ENCODE assay signal across 18 cellular contexts in the genomic region with DNA sequence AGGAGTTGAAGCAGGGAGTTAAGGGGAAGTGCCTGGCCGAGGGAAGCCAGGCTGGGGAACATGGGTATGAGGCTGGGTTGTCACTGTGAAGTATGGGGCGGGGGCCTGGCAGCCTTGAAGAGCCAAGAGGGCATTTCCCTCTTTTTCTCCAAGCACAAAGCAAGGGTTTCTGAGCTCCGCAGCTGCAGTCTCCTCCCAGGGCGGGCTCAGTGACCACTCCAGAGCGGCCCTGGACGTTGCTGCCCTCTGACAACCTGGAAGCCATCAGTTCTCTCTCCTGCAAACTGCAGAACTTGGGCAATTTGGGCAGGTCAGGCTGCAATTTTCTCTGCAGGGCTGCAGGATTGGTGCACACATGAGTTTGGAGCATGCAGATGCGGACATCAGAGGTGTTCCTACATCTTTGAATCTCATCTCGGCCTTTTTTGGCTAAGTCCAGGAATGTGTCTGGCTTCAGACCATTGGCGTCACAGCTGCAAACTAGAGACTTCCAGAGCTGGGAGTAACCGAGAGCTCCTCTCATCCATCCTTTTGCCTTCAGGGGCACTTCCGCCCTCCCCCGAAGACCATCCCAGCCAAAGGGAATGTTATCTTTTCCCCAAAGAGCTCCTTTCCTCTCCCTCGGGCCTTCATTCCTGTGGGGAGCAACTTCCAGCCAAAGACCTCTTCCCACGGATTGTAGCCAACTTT.
A peak's percentile ranks its signal among the peaks of the same experiment; 100 is the strongest.
DNase-seq lines count a peak whose midpoint lies in the region; ATAC-seq and TF ChIP-seq lines count a peak whose summit lies in the region.
"Had no signal": no experiment of that assay in that cellular context is flagged by ENCODE, and none has a peak within 500 bp of the region (broad histone marks: within the 10 kb centered on the region; RNA-seq: fewer than 3 reads in every experiment).

No MANE protein-coding gene starts in this region.

- H3K4me3 ChIP-seq in coronary artery: no peak overlapping the region
- H3K4me3 ChIP-seq in stomach: no peak overlapping the region

- no peaks in the 10 kb centered on the region for H3K4me1 Mint-ChIP-seq in activated CD8-positive, alpha-beta memory T cell treated with anti-CD3 and anti-CD28 coated beads, Interleukin-2, amount 10 ng/mL, durations not matched to agents 7 days and 5 days
- H3K4me1 Mint-ChIP-seq in mesothelial cell of epicardium: peaks cover 10% of the 10 kb centered on the region

- TF ChIP-seq CTCF in coronary artery (IDR thresholded peaks at IDR 0.05): no peak
- no peak for TF ChIP-seq CTCF in mesothelial cell of epicardium (IDR thresholded peaks at IDR 0.05; ENCODE audit: unreplicated experiment)
- no peak for TF ChIP-seq CTCF in stomach (IDR thresholded peaks at IDR 0.05)

- H3K36me3 ChIP-seq in stomach: no peaks in the 10 kb centered on the region

- no peaks in the 10 kb centered on the region for H3K9me3 Mint-ChIP-seq in activated CD8-positive, alpha-beta memory T cell treated with anti-CD3 and anti-CD28 coated beads, Interleukin-2, amount 10 ng/mL, durations not matched to agents 7 days and 5 days (ENCODE audit: low read depth)
- H3K9me3 Mint-ChIP-seq in mesothelial cell of epicardium: peaks cover 3% of the 10 kb centered on the region

- H3K36me3 Mint-ChIP-seq in activated CD8-positive, alpha-beta memory T cell treated with anti-CD3 and anti-CD28 coated beads, Interleukin-2, amount 10 ng/mL, durations not matched to agents 7 days and 5 days: no peaks in the 10 kb centered on the region
- peaks cover 3% of the 10 kb centered on the region for H3K36me3 Mint-ChIP-seq in mesothelial cell of epicardium

- intact Hi-C loops in stomach (cut with DNase I; ENCODE audit: low total_unique reads): no loop called here

- peaks cover 0 to 10% (median 0%) of the 10 kb centered on the region in 3 donors for H3K27me3 ChIP-seq in stomach

- H3K9me3 ChIP-seq in stomach: no peaks in the 10 kb centered on the region

- H3K27me3 Mint-ChIP-seq in activated CD8-positive, alpha-beta memory T cell treated with anti-CD3 and anti-CD28 coated beads, Interleukin-2, amount 10 ng/mL, durations not matched to agents 7 days and 5 days: peaks cover 8% of the 10 kb centered on the region
- H3K27me3 Mint-ChIP-seq in mesothelial cell of epicardium (ENCODE audit: low read depth): peaks cover 1% of the 10 kb centered on the region

- no peak for TF ChIP-seq EP300 in stomach (IDR thresholded peaks at IDR 0.05)

- H3K27ac ChIP-seq in coronary artery (no peak overlapping the region), stomach (no peak overlapping the region)
- H3K27ac ChIP-seq: 22Rv1, C4-2B had no signal

- H3K4me1 ChIP-seq in stomach: no peaks in the 10 kb centered on the region

- peak; percentile 23 for DNase-seq in activated CD8-positive, alpha-beta memory T cell treated with anti-CD3 and anti-CD28 coated beads, Interleukin-2, amount 10 ng/mL, durations not matched to agents 7 days and 5 days
- no peak for DNase-seq in activated CD8-positive, alpha-beta memory T cell treated with anti-CD3 and anti-CD28 coated beads, Interleukin-2, amount 50 U/mL, for 4 hours
- DNase-seq in coronary artery (ENCODE audit: low spot score) (peak; percentile 17), mesothelial cell of epicardium (ENCODE audit: low spot score in 2 of 2, unreplicated experiment in 2 of 2) (no peak), stomach (peak; percentile 17), NCI-H446 (lab: John Stamatoyannopoulos, UW) (no peak), NCI-H748 (lab: John Stamatoyannopoulos, UW; ENCODE audit: unreplicated experiment) (no peak)
- DNase-seq: AML-193, DND-41, KG1, NCI-H1105 treated with DMSO at 0.1 percent for 48 hours, NCI-H1694, NCI-H2081 treated with DMSO at 0.1 percent for 48 hours, NCI-H510A treated with DMSO at 0.1 percent for 48 hours had no signal

- no peak for TF ChIP-seq POLR2A in stomach (IDR thresholded peaks at IDR 0.05)

- no peak overlapping the region for H3K27ac Mint-ChIP-seq in activated CD8-positive, alpha-beta memory T cell treated with anti-CD3 and anti-CD28 coated beads, Interleukin-2, amount 10 ng/mL, durations not matched to agents 7 days and 5 days
- peak overlapping the region; percentile 47 for H3K27ac Mint-ChIP-seq in mesothelial cell of epicardium

- H3K4me3 Mint-ChIP-seq in activated CD8-positive, alpha-beta memory T cell treated with anti-CD3 and anti-CD28 coated beads, Interleukin-2, amount 10 ng/mL, durations not matched to agents 7 days and 5 days: no peak overlapping the region
- H3K4me3 Mint-ChIP-seq in mesothelial cell of epicardium: no peak overlapping the region

- WGBS in stomach, 5 donors: 63 to 79% (median 70%) methylated on average over 14 of the region's 14 CpGs

- CTCF ChIA-PET in activated CD8-positive, alpha-beta memory T cell treated with anti-CD3 and anti-CD28 coated beads, Interleukin-2, amount 10 ng/mL, durations not matched to agents 7 days and 5 days (lab: Charles Lee): no interaction called here

- ATAC-seq in activated CD8-positive, alpha-beta memory T cell treated with anti-CD3 and anti-CD28 coated beads, Interleukin-2, amount 10 ng/mL, durations not matched to agents 7 days and 5 days: no peak
- no peak for ATAC-seq in activated CD4-positive, CD25-positive, alpha-beta regulatory T cell treated with anti-CD3 and anti-CD28 coated beads, Interleukin-2, amount 50 U/mL, for 24 hours
- ATAC-seq: HepG2 had no signal

Comparison
In these comparisons a context has a peak if more than half of its experiments do, and no peak if none do; other contexts are left out.
1. DNase-seq: peak in activated CD8-positive, alpha-beta memory T cell treated with anti-CD3 and anti-CD28 coated beads, Interleukin-2, amount 10 ng/mL, durations not matched to agents 7 days and 5 days (single experiment), coronary artery (single experiment) and stomach (single experiment); none in activated CD8-positive, alpha-beta memory T cell treated with anti-CD3 and anti-CD28 coated beads, Interleukin-2, amount 50 U/mL, for 4 hours (single experiment), mesothelial cell of epicardium (0 of 2), NCI-H446 (0 of 2) and NCI-H748 (single experiment).